28 cellular contexts compared by ENCODE assay signal in genomic region chr19:28905996-28906395, GRCh38.
DNase-seq lines count a peak whose midpoint lies in the region; ATAC-seq and TF ChIP-seq lines count a peak whose summit lies in the region.
"Had no signal": no experiment of that assay in that cellular context is flagged by ENCODE, and none has a peak within 500 bp of the region (broad histone marks: within the 10 kb centered on the region; RNA-seq: fewer than 3 reads in every experiment).

No MANE protein-coding gene starts in this region.

- no peak for ATAC-seq in GM21360 (IDR thresholded peaks at IDR 0.05; ENCODE audit: unreplicated experiment)
- ATAC-seq: heart right ventricle; lower lobe of right lung; naive thymus-derived CD8-positive, alpha-beta T cell; stimulated activated memory B cell treated with anti-CD40 and anti-IgM and Interleukin-4, amounts not matched to agents 10 μg/mL and 1 μg/mL and 100 μg/mL, for 72 hours had no signal

- WGBS in adrenal gland, 4 donors: 78 to 90% (median 88%) methylated on average over 9 of the region's 9 CpGs

- H3K27ac ChIP-seq in adrenal gland: no peak overlapping the region
- no peak overlapping the region for H3K27ac ChIP-seq in tibial artery
- H3K27ac ChIP-seq: breast epithelium, epithelial cell of prostate, heart right ventricle, lower lobe of right lung, upper lobe of left lung had no signal

- intact Hi-C loops in adrenal gland (cut with DNase I): no loop called here
- intact Hi-C loops in tibial artery (cut with DNase I; ENCODE audit: low total_unique reads): no loop called here

- H3K4me3 ChIP-seq in fibroblast of the aortic adventitia (ENCODE audit: low read depth, low read length): no peak overlapping the region
- no peak overlapping the region for H3K4me3 ChIP-seq in adrenal gland
- H3K4me3 ChIP-seq in tibial artery: no peak overlapping the region
- H3K4me3 ChIP-seq: breast epithelium, heart right ventricle, lower lobe of right lung, upper lobe of left lung had no signal

- TF ChIP-seq CTCF in fibroblast of the aortic adventitia (IDR thresholded peaks at IDR 0.05; ENCODE audit: insufficient read depth, low read length) (no peak), adrenal gland (IDR thresholded peaks at IDR 0.05) (no peak), tibial artery (IDR thresholded peaks at IDR 0.05) (no peak)

- DNase-seq in GM03348 (ENCODE audit: low spot score) (peak; percentile 60), RKO (ENCODE audit: low spot score) (peak; percentile 37), fibroblast of the aortic adventitia (ENCODE audit: low read depth) (peak; percentile 9), adrenal gland (no peak), tibial artery (no peak), activated gamma-delta T cell (lab: John Stamatoyannopoulos, UW) (no peak)
- DNase-seq: activated CD4-positive, alpha-beta memory T cell treated with anti-CD3 and anti-CD28 coated beads for 36 hours; activated CD4-positive, alpha-beta T cell treated with anti-CD3 and anti-CD28 coated beads for 1 hour; activated CD8-positive, alpha-beta memory T cell treated with anti-CD3 and anti-CD28 coated beads, Interleukin-2, amount 50 U/mL, for 4 hours; activated naive CD4-positive, alpha-beta T cell treated with anti-CD3 and anti-CD28 coated beads for 36 hours; AML-193; amygdala; CD4-positive, alpha-beta memory T cell; foreskin melanocyte; HCEC 1CT; heart right ventricle; kidney glomerular epithelial cell; lower lobe of right lung; naive thymus-derived CD8-positive, alpha-beta T cell; NCI-H146; NCI-H2107; occipital lobe; Right ventricle myocardium superior; upper lobe of left lung had no signal

- no peaks in the 10 kb centered on the region for H3K36me3 ChIP-seq in adrenal gland (replicated peaks in 1 of 2)
- H3K36me3 ChIP-seq in tibial artery: no peaks in the 10 kb centered on the region
- H3K36me3 ChIP-seq: breast epithelium, heart right ventricle, lower lobe of right lung, upper lobe of left lung had no signal

- TF ChIP-seq POLR2A in adrenal gland (IDR thresholded peaks at IDR 0.05): no peak

- H3K9me3 ChIP-seq in adrenal gland (replicated peaks in 1 of 3): no peaks in the 10 kb centered on the region
- no peaks in the 10 kb centered on the region for H3K9me3 ChIP-seq in tibial artery
- H3K9me3 ChIP-seq: breast epithelium, heart right ventricle, lower lobe of right lung, upper lobe of left lung had no signal

- H3K27me3 ChIP-seq in adrenal gland (no peaks in the 10 kb centered on the region), tibial artery (no peaks in the 10 kb centered on the region)
- H3K27me3 ChIP-seq: heart right ventricle, upper lobe of left lung had no signal

- H3K4me1 ChIP-seq in adrenal gland (replicated peaks in 1 of 2): no peaks in the 10 kb centered on the region
- no peaks in the 10 kb centered on the region for H3K4me1 ChIP-seq in tibial artery
- H3K4me1 ChIP-seq: breast epithelium, heart right ventricle, lower lobe of right lung, upper lobe of left lung had no signal

Comparison
In these comparisons a context has a peak if more than half of its experiments do, and no peak if none do; other contexts are left out.
1. DNase-seq: peak in GM03348 (single experiment), RKO (single experiment) and fibroblast of the aortic adventitia (single experiment); none in adrenal gland (0 of 7), tibial artery (0 of 2) and activated gamma-delta T cell (single experiment).